Comparison of ENCODE assay signal across 2 cellular contexts in genomic region chr14:85336257-85336656, GRCh38.
TF ChIP-seq lines count a peak whose summit lies in the region.

No MANE protein-coding gene starts in this region.

TF ChIP-seq in endothelial cell of umbilical vein, 7 proteins besides CTCF, POLR2A, EP300 and RAD21:
- TF ChIP-seq GATA2 (IDR thresholded peaks at IDR 0.05; ENCODE audit: insufficient read depth, insufficient read length, low read depth, low read length) (no peak), JUN (IDR thresholded peaks at IDR 0.05; ENCODE audit: borderline replicate concordance, insufficient read depth, insufficient read length, low read depth) (no peak), MYC (IDR thresholded peaks at IDR 0.05; ENCODE audit: low read depth, low read length) (no peak), POLR2AphosphoS5 (IDR thresholded peaks at IDR 0.05; ENCODE audit: insufficient read depth, low read depth, low read length) (no peak), FOS (IDR thresholded peaks at IDR 0.05; ENCODE audit: borderline replicate concordance, insufficient read depth, low read length) (no peak), EZH2 (IDR thresholded peaks at IDR 0.05; ENCODE audit: borderline replicate concordance, low read depth, low read length, severe bottlenecking) (no peak)
- TF ChIP-seq, protein P1, sequence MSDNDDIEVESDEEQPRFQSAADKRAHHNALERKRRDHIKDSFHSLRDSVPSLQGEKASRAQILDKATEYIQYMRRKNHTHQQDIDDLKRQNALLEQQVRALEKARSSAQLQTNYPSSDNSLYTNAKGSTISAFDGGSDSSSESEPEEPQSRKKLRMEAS (IDR thresholded peaks at IDR 0.05; ENCODE audit: insufficient read depth, insufficient read length), result no peak
TF ChIP-seq in endothelial cell of umbilical vein: peak in this region for 0.

TF ChIP-seq in neural cell, 6 proteins besides CTCF, POLR2A, EP300 and RAD21:
- TF ChIP-seq, protein P2, sequence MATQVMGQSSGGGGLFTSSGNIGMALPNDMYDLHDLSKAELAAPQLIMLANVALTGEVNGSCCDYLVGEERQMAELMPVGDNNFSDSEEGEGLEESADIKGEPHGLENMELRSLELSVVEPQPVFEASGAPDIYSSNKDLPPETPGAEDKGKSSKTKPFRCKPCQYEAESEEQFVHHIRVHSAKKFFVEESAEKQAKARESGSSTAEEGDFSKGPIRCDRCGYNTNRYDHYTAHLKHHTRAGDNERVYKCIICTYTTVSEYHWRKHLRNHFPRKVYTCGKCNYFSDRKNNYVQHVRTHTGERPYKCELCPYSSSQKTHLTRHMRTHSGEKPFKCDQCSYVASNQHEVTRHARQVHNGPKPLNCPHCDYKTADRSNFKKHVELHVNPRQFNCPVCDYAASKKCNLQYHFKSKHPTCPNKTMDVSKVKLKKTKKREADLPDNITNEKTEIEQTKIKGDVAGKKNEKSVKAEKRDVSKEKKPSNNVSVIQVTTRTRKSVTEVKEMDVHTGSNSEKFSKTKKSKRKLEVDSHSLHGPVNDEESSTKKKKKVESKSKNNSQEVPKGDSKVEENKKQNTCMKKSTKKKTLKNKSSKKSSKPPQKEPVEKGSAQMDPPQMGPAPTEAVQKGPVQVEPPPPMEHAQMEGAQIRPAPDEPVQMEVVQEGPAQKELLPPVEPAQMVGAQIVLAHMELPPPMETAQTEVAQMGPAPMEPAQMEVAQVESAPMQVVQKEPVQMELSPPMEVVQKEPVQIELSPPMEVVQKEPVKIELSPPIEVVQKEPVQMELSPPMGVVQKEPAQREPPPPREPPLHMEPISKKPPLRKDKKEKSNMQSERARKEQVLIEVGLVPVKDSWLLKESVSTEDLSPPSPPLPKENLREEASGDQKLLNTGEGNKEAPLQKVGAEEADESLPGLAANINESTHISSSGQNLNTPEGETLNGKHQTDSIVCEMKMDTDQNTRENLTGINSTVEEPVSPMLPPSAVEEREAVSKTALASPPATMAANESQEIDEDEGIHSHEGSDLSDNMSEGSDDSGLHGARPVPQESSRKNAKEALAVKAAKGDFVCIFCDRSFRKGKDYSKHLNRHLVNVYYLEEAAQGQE (IDR thresholded peaks at IDR 0.05; ENCODE audit: borderline replicate concordance), result no peak
- TF ChIP-seq MXI1 (conservative IDR thresholded peaks at IDR 0.05; ENCODE audit: poor library complexity, severe bottlenecking) (no peak), EZH2 (IDR thresholded peaks at IDR 0.05; ENCODE audit: borderline replicate concordance, insufficient read depth, low read length, poor library complexity, severe bottlenecking) (no peak), TAF1 (IDR thresholded peaks at IDR 0.05; ENCODE audit: low read depth) (no peak), POLR2AphosphoS5 (IDR thresholded peaks at IDR 0.05) (no peak), SMC3 (conservative IDR thresholded peaks at IDR 0.05; ENCODE audit: poor library complexity) (no peak)
